In genomic region chr21:26007911-26008579, GRCh38 we compare ENCODE assay signal across 10 cellular contexts.
A peak's percentile ranks its signal among the peaks of the same experiment; 100 is the strongest.
DNase-seq lines count a peak whose midpoint lies in the region; ATAC-seq, FAIRE-seq and TF ChIP-seq lines count a peak whose summit lies in the region.
"Had no signal": no experiment of that assay in that cellular context is flagged by ENCODE, and none has a peak within 500 bp of the region (broad histone marks: within the 10 kb centered on the region; RNA-seq: fewer than 3 reads in every experiment).

No MANE protein-coding gene starts in this region.

- H3K27me3 ChIP-seq in breast epithelium (no peaks in the 10 kb centered on the region), foreskin keratinocyte (no peaks in the 10 kb centered on the region)
- H3K27me3 ChIP-seq: brain microvascular endothelial cell had no signal

- peaks cover 6% of the 10 kb centered on the region for H3K4me1 Mint-ChIP-seq in stimulated activated naive CD8-positive, alpha-beta T cell treated with anti-CD3 and anti-CD28 coated beads, Interleukin-15, amount 100 ng/mL, for 72 hours

- H3K27me3 Mint-ChIP-seq in stimulated activated naive CD8-positive, alpha-beta T cell treated with anti-CD3 and anti-CD28 coated beads, Interleukin-15, amount 100 ng/mL, for 72 hours, result no peaks in the 10 kb centered on the region

- H3K4me3 ChIP-seq in AG09309 (ENCODE audit: control insufficient read depth, low read depth, low read length) (no peak overlapping the region), breast epithelium (no peak overlapping the region)

- H3K9me3 Mint-ChIP-seq in stimulated activated naive CD8-positive, alpha-beta T cell treated with anti-CD3 and anti-CD28 coated beads, Interleukin-15, amount 100 ng/mL, for 72 hours, result no peaks in the 10 kb centered on the region

- H3K4me1 ChIP-seq in breast epithelium (no peaks in the 10 kb centered on the region), foreskin keratinocyte (no peaks in the 10 kb centered on the region)

- no peak for FAIRE-seq in GM12892 (lab: Jason Lieb, UNC)

- DNase-seq in AG09309 (ENCODE audit: low read depth) (peak; percentile 2), NCI-H1694 treated with DMSO at 0.1 percent for 48 hours (lab: John Stamatoyannopoulos, UW) (peak; percentile 79), breast epithelium (ENCODE audit: low spot score in 2 of 2) (no peak), left lobe of liver (ENCODE audit: low spot score) (no peak), GM12892 (ENCODE audit: insufficient read length) (no peak), foreskin keratinocyte (no peak), HUDEP-2 (lab: John Stamatoyannopoulos, UW; ENCODE audit: unreplicated experiment in 76 of 76) (no peak)
- no peak for DNase-seq in stimulated activated naive CD8-positive, alpha-beta T cell treated with anti-CD3 and anti-CD28 coated beads, Interleukin-15, amount 100 ng/mL, for 72 hours
- DNase-seq: AML-193, brain microvascular endothelial cell had no signal

- ATAC-seq in left lobe of liver (peak; percentile 52), foreskin keratinocyte (no peak)
- no peak for ATAC-seq in stimulated activated naive CD8-positive, alpha-beta T cell treated with anti-CD3 and anti-CD28 coated beads, Interleukin-15, amount 100 ng/mL, for 72 hours

- TF ChIP-seq CTCF in AG09309 (IDR thresholded peaks at IDR 0.05; ENCODE audit: control insufficient read depth, insufficient read depth, low read depth, low read length, missing control alignments) (no peak), breast epithelium (IDR thresholded peaks at IDR 0.05) (no peak), foreskin keratinocyte (conservative IDR thresholded peaks at IDR 0.05) (no peak)

- intact Hi-C loops in breast epithelium (cut with DNase I; ENCODE audit: low total_unique reads), result no loop called here

- H3K27ac Mint-ChIP-seq in stimulated activated naive CD8-positive, alpha-beta T cell treated with anti-CD3 and anti-CD28 coated beads, Interleukin-15, amount 100 ng/mL, for 72 hours, result no peak overlapping the region

- H3K27ac ChIP-seq in breast epithelium (peak overlapping the region; percentile 30 to 59), foreskin keratinocyte (no peak overlapping the region)
- H3K27ac ChIP-seq: brain microvascular endothelial cell had no signal

- H3K9me3 ChIP-seq in breast epithelium, result no peaks in the 10 kb centered on the region

- no peaks in the 10 kb centered on the region for H3K36me3 ChIP-seq in breast epithelium

- TF ChIP-seq POLR2A in breast epithelium (IDR thresholded peaks at IDR 0.05) (no peak), GM12892 (IDR thresholded peaks at IDR 0.05; ENCODE audit: low read depth, low read length) (no peak)

- no peak overlapping the region for H3K4me3 Mint-ChIP-seq in stimulated activated naive CD8-positive, alpha-beta T cell treated with anti-CD3 and anti-CD28 coated beads, Interleukin-15, amount 100 ng/mL, for 72 hours

Comparison
In these comparisons a context has a peak if more than half of its experiments do, and no peak if none do; other contexts are left out.
1. DNase-seq: peak in AG09309 (single experiment) and NCI-H1694 treated with DMSO at 0.1 percent for 48 hours (single experiment); none in breast epithelium (0 of 2), left lobe of liver (single experiment), GM12892 (single experiment), foreskin keratinocyte (0 of 2), HUDEP-2 (0 of 76) and stimulated activated naive CD8-positive, alpha-beta T cell treated with anti-CD3 and anti-CD28 coated beads, Interleukin-15, amount 100 ng/mL, for 72 hours (0 of 2).